Comparison of ENCODE assay signal across 1 cellular context in the genomic region with DNA sequence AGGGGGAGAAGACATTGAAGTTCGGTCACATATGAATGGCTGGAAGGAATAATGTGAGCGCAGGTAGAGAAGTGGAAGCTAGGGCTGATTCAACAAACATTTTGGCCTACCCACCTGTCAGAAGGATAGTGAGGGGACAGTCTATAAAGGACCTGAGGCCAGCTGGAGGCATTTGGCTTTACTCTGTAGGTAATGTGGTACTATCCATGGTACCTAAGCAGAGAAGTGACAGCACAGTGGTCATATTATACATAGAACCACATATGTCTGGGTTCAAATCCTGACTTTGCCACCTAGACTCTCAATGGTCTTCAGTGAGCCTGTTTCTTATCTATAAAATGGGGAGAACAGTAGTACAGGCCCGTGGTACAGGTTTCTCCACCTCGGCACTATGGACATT.
TF ChIP-seq lines count a peak whose summit lies in the region.

No MANE protein-coding gene starts in this region.

TF ChIP-seq in HCT116, 20 proteins besides CTCF, POLR2A, EP300 and RAD21 (continued from another document):
- TF ChIP-seq, protein P1, sequence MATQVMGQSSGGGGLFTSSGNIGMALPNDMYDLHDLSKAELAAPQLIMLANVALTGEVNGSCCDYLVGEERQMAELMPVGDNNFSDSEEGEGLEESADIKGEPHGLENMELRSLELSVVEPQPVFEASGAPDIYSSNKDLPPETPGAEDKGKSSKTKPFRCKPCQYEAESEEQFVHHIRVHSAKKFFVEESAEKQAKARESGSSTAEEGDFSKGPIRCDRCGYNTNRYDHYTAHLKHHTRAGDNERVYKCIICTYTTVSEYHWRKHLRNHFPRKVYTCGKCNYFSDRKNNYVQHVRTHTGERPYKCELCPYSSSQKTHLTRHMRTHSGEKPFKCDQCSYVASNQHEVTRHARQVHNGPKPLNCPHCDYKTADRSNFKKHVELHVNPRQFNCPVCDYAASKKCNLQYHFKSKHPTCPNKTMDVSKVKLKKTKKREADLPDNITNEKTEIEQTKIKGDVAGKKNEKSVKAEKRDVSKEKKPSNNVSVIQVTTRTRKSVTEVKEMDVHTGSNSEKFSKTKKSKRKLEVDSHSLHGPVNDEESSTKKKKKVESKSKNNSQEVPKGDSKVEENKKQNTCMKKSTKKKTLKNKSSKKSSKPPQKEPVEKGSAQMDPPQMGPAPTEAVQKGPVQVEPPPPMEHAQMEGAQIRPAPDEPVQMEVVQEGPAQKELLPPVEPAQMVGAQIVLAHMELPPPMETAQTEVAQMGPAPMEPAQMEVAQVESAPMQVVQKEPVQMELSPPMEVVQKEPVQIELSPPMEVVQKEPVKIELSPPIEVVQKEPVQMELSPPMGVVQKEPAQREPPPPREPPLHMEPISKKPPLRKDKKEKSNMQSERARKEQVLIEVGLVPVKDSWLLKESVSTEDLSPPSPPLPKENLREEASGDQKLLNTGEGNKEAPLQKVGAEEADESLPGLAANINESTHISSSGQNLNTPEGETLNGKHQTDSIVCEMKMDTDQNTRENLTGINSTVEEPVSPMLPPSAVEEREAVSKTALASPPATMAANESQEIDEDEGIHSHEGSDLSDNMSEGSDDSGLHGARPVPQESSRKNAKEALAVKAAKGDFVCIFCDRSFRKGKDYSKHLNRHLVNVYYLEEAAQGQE (IDR thresholded peaks at IDR 0.05; ENCODE audit: low read depth): peak; percentile 26; the same call in 1 of the 2 replicates
